Comparison of ENCODE assay signal across 23 cellular contexts in genomic region chr3:87435926-87436630, GRCh38.
"Had no signal": no experiment of that assay in that cellular context is flagged by ENCODE, and none has a peak within 500 bp of the region (broad histone marks: within the 10 kb centered on the region; RNA-seq: fewer than 3 reads in every experiment).

No MANE protein-coding gene starts in this region.

- ATAC-seq: activated CD4-positive, alpha-beta T cell treated with anti-CD3 and anti-CD28 coated beads for 36 hours; natural killer cell treated with Interleukin-12 subunit alpha and Interleukin-12 subunit beta and Interleukin-15 and Interleukin-18, amount 100 ng/mL, for 72 hours; upper lobe of right lung had no signal

- FAIRE-seq: TTC549 had no signal

- H3K4me3 ChIP-seq: coronary artery, lung, upper lobe of right lung had no signal

- H3K9me3 ChIP-seq: upper lobe of right lung had no signal

- H3K27ac ChIP-seq: coronary artery, upper lobe of right lung had no signal

- H3K36me3 ChIP-seq: upper lobe of right lung had no signal

- H3K4me1 ChIP-seq: upper lobe of right lung had no signal

- H3K4me3 Mint-ChIP-seq: activated CD4-positive, alpha-beta memory T cell treated with anti-CD3 and anti-CD28 coated beads for 36 hours; activated CD4-positive, alpha-beta T cell treated with anti-CD3 and anti-CD28 coated beads for 36 hours; activated naive CD8-positive, alpha-beta T cell; activated T-helper 1 cell treated with anti-CD3 and anti-CD28 coated beads, Interleukin-12 subunit alpha, Interleukin-12 subunit beta, Interleukin-2, Interleukin-4 antibody, amounts not matched to agents 30 ng/mL and 10 ng/mL and 1 ng/mL, durations not matched to agents 14 hours and 24 hours and 36 hours; mesothelial cell of epicardium; natural killer cell treated with Interleukin-12 subunit alpha and Interleukin-12 subunit beta and Interleukin-15 and Interleukin-18, amount 100 ng/mL, for 72 hours had no signal

- H3K27me3 ChIP-seq: upper lobe of right lung had no signal

- H3K9me3 Mint-ChIP-seq: activated CD4-positive, alpha-beta memory T cell treated with anti-CD3 and anti-CD28 coated beads for 36 hours; activated T-helper 1 cell treated with anti-CD3 and anti-CD28 coated beads, Interleukin-12 subunit alpha, Interleukin-12 subunit beta, Interleukin-2, Interleukin-4 antibody, amounts not matched to agents 30 ng/mL and 10 ng/mL and 1 ng/mL, durations not matched to agents 14 hours and 24 hours and 36 hours; brain; mesothelial cell of epicardium had no signal

- H3K36me3 Mint-ChIP-seq: activated CD4-positive, alpha-beta memory T cell treated with anti-CD3 and anti-CD28 coated beads for 36 hours; activated naive CD8-positive, alpha-beta T cell; brain; mesothelial cell of epicardium; natural killer cell treated with Interleukin-12 subunit alpha and Interleukin-12 subunit beta and Interleukin-15 and Interleukin-18, amount 100 ng/mL, for 72 hours had no signal

- H3K27me3 Mint-ChIP-seq: activated CD4-positive, alpha-beta memory T cell treated with anti-CD3 and anti-CD28 coated beads for 36 hours; activated CD4-positive, alpha-beta T cell treated with anti-CD3 and anti-CD28 coated beads for 36 hours; natural killer cell treated with Interleukin-12 subunit alpha and Interleukin-12 subunit beta and Interleukin-15 and Interleukin-18, amount 100 ng/mL, for 72 hours had no signal

- H3K27ac Mint-ChIP-seq: activated CD4-positive, alpha-beta memory T cell treated with anti-CD3 and anti-CD28 coated beads for 36 hours; activated CD4-positive, alpha-beta T cell treated with anti-CD3 and anti-CD28 coated beads for 36 hours; activated naive CD8-positive, alpha-beta T cell; activated T-helper 1 cell treated with anti-CD3 and anti-CD28 coated beads, Interleukin-12 subunit alpha, Interleukin-12 subunit beta, Interleukin-2, Interleukin-4 antibody, amounts not matched to agents 30 ng/mL and 10 ng/mL and 1 ng/mL, durations not matched to agents 14 hours and 24 hours and 36 hours; mesothelial cell of epicardium; natural killer cell treated with Interleukin-12 subunit alpha and Interleukin-12 subunit beta and Interleukin-15 and Interleukin-18, amount 100 ng/mL, for 72 hours had no signal

- DNase-seq: activated CD4-positive, alpha-beta memory T cell treated with anti-CD3 and anti-CD28 coated beads for 36 hours; activated CD4-positive, alpha-beta T cell treated with anti-CD3 and anti-CD28 coated beads for 36 hours; activated gamma-delta T cell treated with Interleukin-2 at 50 U/mL for 16 hours; activated T-cell treated with anti-CD3 and anti-CD28 coated beads for 4 hours; amniotic stem cell; foreskin melanocyte; glutamatergic neuron; hippocampal formation; islet precursor cell; posterior cingulate gyrus; stimulated activated CD4-positive, alpha-beta T cell treated with anti-CD3 and anti-CD28 coated beads, Interleukin-12 subunit alpha, Interleukin-12 subunit beta, amount 100 ng/mL, for 4 hours; stimulated activated CD4-positive, alpha-beta T cell treated with anti-CD3 and anti-CD28 coated beads, Interleukin-1b, Interleukin-23, amount 100 ng/mL, for 48 hours; stimulated activated CD8-positive, alpha-beta memory T cell treated with anti-CD3 and anti-CD28 coated beads, Interleukin-4, amount 100 ng/mL, for 48 hours; stimulated activated naive CD4-positive, alpha-beta T cell; upper lobe of right lung had no signal
